In genomic region chr13:27194895-27195764, GRCh38 we compare ENCODE assay signal across 10 cellular contexts. TPM values are rescaled to one million over a fixed set of nuclear protein-coding genes. Genes with fewer than 3 reads are reported as not detected.
A peak's percentile ranks its signal among the peaks of the same experiment; 100 is the strongest.
DNase-seq lines count a peak whose midpoint lies in the region; ATAC-seq, FAIRE-seq and TF ChIP-seq lines count a peak whose summit lies in the region.
"Had no signal": no experiment of that assay in that cellular context is flagged by ENCODE, and none has a peak within 500 bp of the region (broad histone marks: within the 10 kb centered on the region; RNA-seq: fewer than 3 reads in every experiment).

No MANE protein-coding gene starts in this region.

- no peak overlapping the region for H3K4me3 ChIP-seq in left ventricle myocardium inferior
- no peak overlapping the region for H3K4me3 ChIP-seq in gastroesophageal sphincter

- H3K27ac ChIP-seq in left ventricle myocardium inferior (replicated peaks): peak overlapping the region; percentile 40
- peak overlapping the region in 1 of 4 donors; percentile 61 for H3K27ac ChIP-seq in gastroesophageal sphincter

- H3K9me3 ChIP-seq in left ventricle myocardium inferior (replicated peaks): no peaks in the 10 kb centered on the region
- H3K9me3 ChIP-seq in gastroesophageal sphincter: no peaks in the 10 kb centered on the region

- 17 to 42% methylated on average over 7 to 9 of the region's 9 CpGs for WGBS in gastroesophageal sphincter (ENCODE audit: low coverage in 1 of 2), 2 donors

- no peak for TF ChIP-seq EP300 in gastroesophageal sphincter (IDR thresholded peaks at IDR 0.05)

- TF ChIP-seq CTCF in left ventricle myocardium inferior (IDR thresholded peaks at IDR 0.05; ENCODE audit: borderline replicate concordance) (no peak), gastroesophageal sphincter (IDR thresholded peaks at IDR 0.05) (no peak)

- ATAC-seq in Right ventricle myocardium inferior (no peak), gastroesophageal sphincter (peak; percentile 61), GM18867 (IDR thresholded peaks at IDR 0.05; ENCODE audit: unreplicated experiment) (no peak)

- H3K4me1 ChIP-seq in left ventricle myocardium inferior (no peaks in the 10 kb centered on the region), gastroesophageal sphincter (peaks cover 0 to 9% (median 0%) of the 10 kb centered on the region in 3 donors)

- no peaks in the 10 kb centered on the region for H3K36me3 ChIP-seq in left ventricle myocardium inferior
- no peaks in the 10 kb centered on the region for H3K36me3 ChIP-seq in gastroesophageal sphincter

- intact Hi-C loops in left ventricle myocardium inferior (cut with micrococcal nuclease) (no loop called here), Right ventricle myocardium inferior (cut with DNase I) (no loop called here)

- DNase-seq in left ventricle myocardium inferior: no peak
- no peak for DNase-seq in Right ventricle myocardium inferior (ENCODE audit: missing footprints)
- DNase-seq in T1000 (lab: John Stamatoyannopoulos, UW): peak; percentile 40
- DNase-seq in urothelium cell line (ENCODE audit: low spot score): peak; percentile 76
- no peak for DNase-seq in NCI-H524 (lab: John Stamatoyannopoulos, UW)
- DNase-seq in DMS153 treated with DMSO at 0.1 percent for 48 hours (lab: John Stamatoyannopoulos, UW; ENCODE audit: unreplicated experiment): no peak
- DNase-seq: anterior cingulate cortex, DMS153 had no signal

- FAIRE-seq in urothelium cell line (lab: Jason Lieb, UNC): no peak

- H3K27me3 ChIP-seq in left ventricle myocardium inferior (ENCODE audit: low read depth) (peaks cover 21% of the 10 kb centered on the region), gastroesophageal sphincter (no peaks in the 10 kb centered on the region)

- no peak for TF ChIP-seq POLR2A in gastroesophageal sphincter (IDR thresholded peaks at IDR 0.05)

RNA-seq across cellular contexts. Expression of gene USP12, which starts 23.5 kb away (rescaled TPM):
- total RNA-seq in left ventricle myocardium inferior (16.8 TPM), Right ventricle myocardium inferior (20.1 TPM), gastroesophageal sphincter (100 to 1,000 TPM in 1 of 4 donors, 10 to 100 TPM in 3; 55.7 to 116 (median 78.8) TPM)

RNA-seq across cellular contexts. Expression of gene RPL21, which starts 56.2 kb away (rescaled TPM):
- total RNA-seq in left ventricle myocardium inferior (674 TPM), Right ventricle myocardium inferior (782 TPM), gastroesophageal sphincter (1,000 to 10,000 TPM in 3 of 4 donors, 100 to 1,000 TPM in 1; 336 to 1,611 (median 1,228) TPM)

Comparison
In these comparisons a context has a peak if more than half of its experiments do, and no peak if none do; other contexts are left out.
1. DNase-seq: peak in T1000 (single experiment) and urothelium cell line (single experiment); none in left ventricle myocardium inferior (single experiment), Right ventricle myocardium inferior (single experiment), NCI-H524 (0 of 2) and DMS153 treated with DMSO at 0.1 percent for 48 hours (single experiment).